ENCODE assay signal across 20 cellular contexts in the genomic region with DNA sequence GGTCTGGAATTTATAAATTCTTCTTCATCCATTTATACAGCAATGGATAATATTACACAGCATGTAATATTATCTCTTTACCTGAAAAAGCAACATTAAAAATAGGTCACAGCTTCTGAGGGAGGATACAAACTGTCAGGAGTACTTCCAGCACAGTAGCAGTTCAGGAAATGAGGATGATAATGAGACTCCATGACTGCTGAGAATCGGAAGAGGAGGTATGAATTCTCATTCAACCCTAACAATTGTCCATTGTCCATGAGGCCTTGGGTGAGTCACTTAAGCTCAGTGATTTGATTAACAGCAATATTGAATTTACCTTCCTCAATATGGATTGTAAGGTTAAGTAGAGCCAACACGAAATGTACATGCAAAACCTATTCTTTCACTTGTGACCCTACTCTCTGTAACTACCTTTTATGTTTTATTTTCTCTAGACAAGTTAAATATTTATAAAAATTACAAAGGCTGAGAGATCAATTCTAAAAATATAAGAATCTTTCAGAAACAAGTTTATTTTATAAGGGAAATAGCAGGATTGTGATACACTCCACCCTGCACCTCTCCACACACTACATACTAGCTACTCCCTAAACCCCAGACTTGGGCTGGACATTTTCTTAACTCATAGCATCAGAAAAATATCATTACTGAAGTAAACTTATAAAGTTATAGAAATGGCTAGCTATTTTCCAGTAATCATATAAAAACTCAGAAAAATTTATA.
DNase-seq lines count a peak whose midpoint lies in the region; ATAC-seq, FAIRE-seq and TF ChIP-seq lines count a peak whose summit lies in the region.
"Had no signal": no experiment of that assay in that cellular context is flagged by ENCODE, and none has a peak within 500 bp of the region (broad histone marks: within the 10 kb centered on the region; RNA-seq: fewer than 3 reads in every experiment).

No MANE protein-coding gene starts in this region.

- TF ChIP-seq EP300 in HepG2 (IDR thresholded peaks at IDR 0.05; ENCODE audit: low read depth in 2 of 2, low read length in 2 of 2) (no peak), HepG2 (CRISPR knock-in tag; IDR thresholded peaks at IDR 0.05; ENCODE audit: borderline replicate concordance) (no peak)

- no peaks in the 10 kb centered on the region for H3K27me3 Mint-ChIP-seq in progenitor cell of endocrine pancreas
- H3K27me3 Mint-ChIP-seq: activated CD4-positive, alpha-beta T cell treated with anti-CD3 and anti-CD28 coated beads, Interleukin-2, amount 10 ng/mL, durations not matched to agents 7 days and 5 days; activated naive CD4-positive, alpha-beta T cell treated with anti-CD3 and anti-CD28 coated beads, Interleukin-2, amount 50 U/mL, for 24 hours had no signal

- H3K27ac ChIP-seq in right lobe of liver: no peak overlapping the region
- H3K27ac ChIP-seq in HepG2 (ENCODE audit: extremely low read length, insufficient read depth, low read length): no peak overlapping the region
- H3K27ac ChIP-seq in VCaP: peak overlapping the region; percentile 25; the same call in 1 of the 2 replicates
- H3K27ac ChIP-seq: breast epithelium, KMS-11, vagina had no signal

- no TSS peak for BruUV-seq in HepG2 (replicated peaks; lab: Mats Ljungman, UMichigan)

- ATAC-seq in right lobe of liver: peak in 3 of 4 donors; percentile 23 to 67 (median 65)
- no peak for ATAC-seq in HepG2
- ATAC-seq in HG02973 (IDR thresholded peaks at IDR 0.05; ENCODE audit: unreplicated experiment): no peak

- H3K27me3 ChIP-seq in right lobe of liver: no peaks in the 10 kb centered on the region
- no peaks in the 10 kb centered on the region for H3K27me3 ChIP-seq in HepG2 (ENCODE audit: control insufficient read depth in 1 of 2, insufficient read depth in 2 of 2, low read length in 2 of 2)
- H3K27me3 ChIP-seq: breast epithelium, vagina had no signal

- no peak for FAIRE-seq in HepG2 (lab: Jason Lieb, UNC)
- no peak for FAIRE-seq in urothelium cell line (lab: Jason Lieb, UNC)

- in situ Hi-C loops in HepG2 (cut with HindIII; ENCODE audit: extremely low pct_ligation_motif_present, low pct_unique_long_range_greater_than_20kb): no loop called here

- intact Hi-C loops in right lobe of liver (cut with DNase I) (no loop called here), HepG2 (cut with micrococcal nuclease; ENCODE audit: unreplicated experiment) (no loop called here)

- no peak overlapping the region for H3K4me3 Mint-ChIP-seq in progenitor cell of endocrine pancreas (ENCODE audit: low read depth)
- H3K4me3 Mint-ChIP-seq: activated CD4-positive, alpha-beta T cell treated with anti-CD3 and anti-CD28 coated beads, Interleukin-2, amount 10 ng/mL, durations not matched to agents 7 days and 5 days; activated naive CD4-positive, alpha-beta T cell treated with anti-CD3 and anti-CD28 coated beads, Interleukin-2, amount 50 U/mL, for 24 hours; nephron had no signal

- POLR2A ChIA-PET in HepG2 (lab: Yijun Ruan, JAX): no interaction called here

- H3K9me3 ChIP-seq in right lobe of liver (no peaks in the 10 kb centered on the region), HepG2 (ENCODE audit: low read length) (no peaks in the 10 kb centered on the region)
- H3K9me3 ChIP-seq: breast epithelium, SK-N-SH, vagina had no signal

- no peak overlapping the region for H3K9ac ChIP-seq in HepG2 (ENCODE audit: insufficient read depth, low read depth, low read length)
- H3K9ac ChIP-seq: KMS-11, SK-N-SH had no signal

- H3K4me1 Mint-ChIP-seq in progenitor cell of endocrine pancreas (ENCODE audit: low read depth): peaks cover 4% of the 10 kb centered on the region

- TF ChIP-seq RAD21 in HepG2 (CRISPR knock-in tag; IDR thresholded peaks at IDR 0.05): no peak

- H4K20me1 ChIP-seq in HepG2 (ENCODE audit: insufficient read depth, low read length): no peaks in the 10 kb centered on the region

- no peaks in the 10 kb centered on the region for H3K9me3 Mint-ChIP-seq in progenitor cell of endocrine pancreas (ENCODE audit: low read depth)
- H3K9me3 Mint-ChIP-seq: activated CD4-positive, alpha-beta T cell treated with anti-CD3 and anti-CD28 coated beads, Interleukin-2, amount 10 ng/mL, durations not matched to agents 7 days and 5 days; activated naive CD4-positive, alpha-beta T cell treated with anti-CD3 and anti-CD28 coated beads, Interleukin-2, amount 50 U/mL, for 24 hours; nephron had no signal

- H3K4me3 ChIP-seq in right lobe of liver (no peak overlapping the region), HepG2 (replicated peaks in 1 of 3; ENCODE audit: insufficient read depth in 1 of 3, low read depth in 2 of 3, low read length in 3 of 3) (no peak overlapping the region)
- H3K4me3 ChIP-seq: breast epithelium, vagina had no signal

- no peak overlapping the region for H3K27ac Mint-ChIP-seq in progenitor cell of endocrine pancreas
- H3K27ac Mint-ChIP-seq: activated CD4-positive, alpha-beta T cell treated with anti-CD3 and anti-CD28 coated beads, Interleukin-2, amount 10 ng/mL, durations not matched to agents 7 days and 5 days had no signal

- no peak for TF ChIP-seq POLR2A in right lobe of liver (IDR thresholded peaks at IDR 0.05)
- no peak for TF ChIP-seq POLR2A in HepG2 (IDR thresholded peaks at IDR 0.05; ENCODE audit: insufficient read depth in 1 of 2, low read depth in 2 of 2, low read length in 2 of 2)

- no peak for DNase-seq in right lobe of liver
- DNase-seq in HepG2 (ENCODE audit: low spot score): no peak
- peak; percentile 41 for DNase-seq in glomerular endothelial cell (ENCODE audit: extremely low read depth, low read depth, low spot score)
- DNase-seq in urothelium cell line (ENCODE audit: low spot score): peak; percentile 10
- DNase-seq in progenitor cell of endocrine pancreas (ENCODE audit: low spot score, unreplicated experiment): no peak
- no peak for DNase-seq in ecto neural progenitor cell (ENCODE audit: low spot score)
- DNase-seq: activated CD4-positive, alpha-beta T cell treated with anti-CD3 and anti-CD28 coated beads, Interleukin-2, amount 10 ng/mL, durations not matched to agents 7 days and 5 days; effector memory CD4-positive, alpha-beta T cell; mesenchymal stem cell; NCI-H1417 treated with DMSO at 0.1 percent for 48 hours; NCI-H226; retina; SK-N-SH had no signal

- CTCF ChIA-PET in HepG2 (lab: Yijun Ruan, JAX; ENCODE audit: low intra/inter-chr PET ratio, low total read pairs): no interaction called here

- H2AFZ ChIP-seq in HepG2 (ENCODE audit: low read length): no peak overlapping the region

- H3K36me3 ChIP-seq in right lobe of liver (no peaks in the 10 kb centered on the region), HepG2 (replicated peaks in 1 of 2; ENCODE audit: control insufficient read depth in 1 of 2, insufficient read depth in 2 of 2, low read length in 2 of 2) (no peaks in the 10 kb centered on the region)
- H3K36me3 ChIP-seq: vagina had no signal

- H3K4me1 ChIP-seq in right lobe of liver (no peaks in the 10 kb centered on the region), HepG2 (ENCODE audit: insufficient read depth, low read length) (no peaks in the 10 kb centered on the region)
- H3K4me1 ChIP-seq: breast epithelium had no signal

- H3K36me3 Mint-ChIP-seq in progenitor cell of endocrine pancreas (ENCODE audit: insufficient read depth): peaks cover 5% of the 10 kb centered on the region

- H3K79me2 ChIP-seq in HepG2 (ENCODE audit: insufficient read depth, low read length): no peaks in the 10 kb centered on the region

- TF ChIP-seq CTCF in right lobe of liver (IDR thresholded peaks at IDR 0.05) (no peak), HepG2 (CRISPR knock-in tag; IDR thresholded peaks at IDR 0.05) (no peak), VCaP (conservative IDR thresholded peaks at IDR 0.05) (no peak), progenitor cell of endocrine pancreas (IDR thresholded peaks at IDR 0.05; ENCODE audit: unreplicated experiment) (no peak)

- H3K4me2 ChIP-seq in HepG2 (ENCODE audit: low read depth, low read length): no peak overlapping the region
- H3K4me2 ChIP-seq: KMS-11, SK-N-SH had no signal

- WGBS in right lobe of liver (ENCODE audit: insufficient coverage, low coverage, low lambda C conversion rate, missing lambda C conversion rate): 61% methylated on average over 2 of the region's 2 CpGs
- 4% methylated on average over 2 of the region's 2 CpGs for WGBS in HepG2 (ENCODE audit: low lambda C conversion rate)

TF ChIP-seq in HepG2, 621 proteins besides CTCF, POLR2A, EP300 and RAD21 (continues in another document):
- TF ChIP-seq TRIM24 (CRISPR knock-in tag; IDR thresholded peaks at IDR 0.05) (no peak), ZNF720 (CRISPR knock-in tag; IDR thresholded peaks at IDR 0.05) (no peak), CHD2 (IDR thresholded peaks at IDR 0.05; ENCODE audit: low read depth, low read length) (no peak), TP53 (CRISPR knock-in tag; conservative IDR thresholded peaks at IDR 0.05) (no peak), SNAI1 (CRISPR knock-in tag; IDR thresholded peaks at IDR 0.05; ENCODE audit: borderline replicate concordance) (no peak), BRCA1 (CRISPR knock-in tag; IDR thresholded peaks at IDR 0.05) (no peak)
- TF ChIP-seq, protein P1, sequence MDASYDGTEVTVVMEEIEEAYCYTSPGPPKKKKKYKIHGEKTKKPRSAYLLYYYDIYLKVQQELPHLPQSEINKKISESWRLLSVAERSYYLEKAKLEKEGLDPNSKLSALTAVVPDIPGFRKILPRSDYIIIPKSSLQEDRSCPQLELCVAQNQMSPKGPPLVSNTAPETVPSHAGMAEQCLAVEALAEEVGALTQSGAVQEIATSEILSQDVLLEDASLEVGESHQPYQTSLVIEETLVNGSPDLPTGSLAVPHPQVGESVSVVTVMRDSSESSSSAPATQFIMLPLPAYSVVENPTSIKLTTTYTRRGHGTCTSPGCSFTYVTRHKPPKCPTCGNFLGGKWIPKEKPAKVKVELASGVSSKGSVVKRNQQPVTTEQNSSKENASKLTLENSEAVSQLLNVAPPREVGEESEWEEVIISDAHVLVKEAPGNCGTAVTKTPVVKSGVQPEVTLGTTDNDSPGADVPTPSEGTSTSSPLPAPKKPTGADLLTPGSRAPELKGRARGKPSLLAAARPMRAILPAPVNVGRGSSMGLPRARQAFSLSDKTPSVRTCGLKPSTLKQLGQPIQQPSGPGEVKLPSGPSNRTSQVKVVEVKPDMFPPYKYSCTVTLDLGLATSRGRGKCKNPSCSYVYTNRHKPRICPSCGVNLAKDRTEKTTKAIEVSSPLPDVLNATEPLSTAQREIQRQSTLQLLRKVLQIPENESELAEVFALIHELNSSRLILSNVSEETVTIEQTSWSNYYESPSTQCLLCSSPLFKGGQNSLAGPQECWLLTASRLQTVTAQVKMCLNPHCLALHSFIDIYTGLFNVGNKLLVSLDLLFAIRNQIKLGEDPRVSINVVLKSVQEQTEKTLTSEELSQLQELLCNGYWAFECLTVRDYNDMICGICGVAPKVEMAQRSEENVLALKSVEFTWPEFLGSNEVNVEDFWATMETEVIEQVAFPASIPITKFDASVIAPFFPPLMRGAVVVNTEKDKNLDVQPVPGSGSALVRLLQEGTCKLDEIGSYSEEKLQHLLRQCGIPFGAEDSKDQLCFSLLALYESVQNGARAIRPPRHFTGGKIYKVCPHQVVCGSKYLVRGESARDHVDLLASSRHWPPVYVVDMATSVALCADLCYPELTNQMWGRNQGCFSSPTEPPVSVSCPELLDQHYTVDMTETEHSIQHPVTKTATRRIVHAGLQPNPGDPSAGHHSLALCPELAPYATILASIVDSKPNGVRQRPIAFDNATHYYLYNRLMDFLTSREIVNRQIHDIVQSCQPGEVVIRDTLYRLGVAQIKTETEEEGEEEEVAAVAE (CRISPR knock-in tag; IDR thresholded peaks at IDR 0.05; ENCODE audit: borderline replicate concordance): no peak

Comparison
In these comparisons a context has a peak if more than half of its experiments do, and no peak if none do; other contexts are left out.
1. ATAC-seq: peak in right lobe of liver (3 of 4); none in HepG2 (single experiment) and HG02973 (single experiment).
2. DNase-seq: peak in glomerular endothelial cell (single experiment) and urothelium cell line (single experiment); none in right lobe of liver (0 of 3), HepG2 (single experiment), progenitor cell of endocrine pancreas (single experiment) and ecto neural progenitor cell (single experiment).